9 cellular contexts compared by ENCODE assay signal in genomic region chr16:71537643-71538042, GRCh38. TPM values are rescaled to one million over a fixed set of nuclear protein-coding genes. Genes with fewer than 3 reads are reported as not detected.
DNase-seq lines count a peak whose midpoint lies in the region; ATAC-seq and TF ChIP-seq lines count a peak whose summit lies in the region.
"Had no signal": no experiment of that assay in that cellular context is flagged by ENCODE, and none has a peak within 500 bp of the region (broad histone marks: within the 10 kb centered on the region; RNA-seq: fewer than 3 reads in every experiment).

No MANE protein-coding gene starts in this region.

- H2BK12ac ChIP-seq in trophoblast cell (ENCODE audit: low read length), result no peak overlapping the region

- intact Hi-C loops in esophagus squamous epithelium (cut with DNase I), result no loop called here

- no peaks in the 10 kb centered on the region for H3K4me1 ChIP-seq in esophagus squamous epithelium
- no peaks in the 10 kb centered on the region for H3K4me1 ChIP-seq in trophoblast cell (ENCODE audit: control insufficient read depth in 1 of 2, insufficient read depth in 2 of 2, low read length in 2 of 2)
- no peaks in the 10 kb centered on the region for H3K4me1 ChIP-seq in gastroesophageal sphincter

- no peaks in the 10 kb centered on the region for H3K9me3 Mint-ChIP-seq in WTC11

- H3K23ac ChIP-seq in trophoblast cell (ENCODE audit: low read length), result no peak overlapping the region

- H3K4me3 ChIP-seq in NB4 (ENCODE audit: low read depth, low read length), result no peak overlapping the region
- H3K4me3 ChIP-seq in esophagus squamous epithelium, result no peak overlapping the region
- H3K4me3 ChIP-seq in trophoblast cell (ENCODE audit: low read depth, low read length), result no peak overlapping the region
- H3K4me3 ChIP-seq in gastroesophageal sphincter, result no peak overlapping the region

- H4K12ac ChIP-seq in trophoblast cell (ENCODE audit: low read depth, low read length), result no peak overlapping the region

- no peak for TF ChIP-seq EP300 in gastroesophageal sphincter (IDR thresholded peaks at IDR 0.05)

- no peak overlapping the region for H3K14ac ChIP-seq in trophoblast cell (ENCODE audit: low read length)

- H3K27me3 ChIP-seq in esophagus squamous epithelium (no peaks in the 10 kb centered on the region), trophoblast cell (ENCODE audit: insufficient read depth, low read length) (no peaks in the 10 kb centered on the region), gastroesophageal sphincter (no peaks in the 10 kb centered on the region)

- H3K18ac ChIP-seq in trophoblast cell (ENCODE audit: low read length), result no peak overlapping the region

- ATAC-seq in GM21381 (IDR thresholded peaks at IDR 0.05; ENCODE audit: unreplicated experiment), result peak; percentile 62
- peak; percentile 87 for ATAC-seq in WTC11
- no peak for ATAC-seq in gastroesophageal sphincter
- ATAC-seq in GM21576 (IDR thresholded peaks at IDR 0.05; ENCODE audit: unreplicated experiment), result no peak

- H3K36me3 Mint-ChIP-seq in WTC11, result no peaks in the 10 kb centered on the region

- DNase-seq in DMS153 (lab: John Stamatoyannopoulos, UW), result peak; percentile 16
- DNase-seq in NB4 (ENCODE audit: low read depth), result peak; percentile 68
- DNase-seq in WTC11 (ENCODE audit: low spot score), result peak; percentile 66
- DNase-seq in esophagus squamous epithelium (lab: John Stamatoyannopoulos, UW), result no peak
- DNase-seq in trophoblast cell, result peak; percentile 71 to 87

- H3K9me3 ChIP-seq in esophagus squamous epithelium (no peaks in the 10 kb centered on the region), trophoblast cell (ENCODE audit: insufficient read depth, low read depth, low read length) (no peaks in the 10 kb centered on the region), gastroesophageal sphincter (no peaks in the 10 kb centered on the region)

- H3K36me3 ChIP-seq in esophagus squamous epithelium (no peaks in the 10 kb centered on the region), trophoblast cell (ENCODE audit: control insufficient read depth in 1 of 2, insufficient read depth in 2 of 2, low read length in 2 of 2) (no peaks in the 10 kb centered on the region), gastroesophageal sphincter (no peaks in the 10 kb centered on the region)

- H3K4me2 ChIP-seq in trophoblast cell (ENCODE audit: low read length), result no peak overlapping the region

- H3K79me1 ChIP-seq in trophoblast cell (ENCODE audit: low read length), result no peaks in the 10 kb centered on the region

- POLR2A ChIA-PET in WTC11 (lab: Charles Lee), result no interaction called here

- H3K4me3 Mint-ChIP-seq in WTC11, result no peak overlapping the region

- TF ChIP-seq CTCF in NB4 (IDR thresholded peaks at IDR 0.05; ENCODE audit: low read depth, low read length) (peak; percentile 72), WTC11 (IDR thresholded peaks at IDR 0.05) (peak; percentile 51; the same call in 1 of the 2 replicates), esophagus squamous epithelium (IDR thresholded peaks at IDR 0.05) (peak in 5 of 6 experiments; percentile 29 to 60 (median 35)), gastroesophageal sphincter (IDR thresholded peaks at IDR 0.05) (peak in 1 of 4 experiments; percentile 31)

- WGBS in esophagus squamous epithelium, 2 donors, result 27 to 43% methylated on average over 2 to 3 of the region's 6 CpGs
- WGBS in trophoblast cell (ENCODE audit: extremely low coverage, insufficient coverage, insufficient read length), result no CpG with 5 or more reads among the region's 6 CpGs
- 44% methylated on average over 3 of the region's 6 CpGs; no CpG with 5 or more reads in 1 of the 2 donors for WGBS in gastroesophageal sphincter (ENCODE audit: low coverage in 1 of 2), 2 donors

- no peak overlapping the region for H3K27ac Mint-ChIP-seq in WTC11

- no peak overlapping the region for H2BK5ac ChIP-seq in trophoblast cell (ENCODE audit: low read depth, low read length, poor library complexity)

- no peak overlapping the region for H2AFZ ChIP-seq in trophoblast cell (ENCODE audit: insufficient read depth, low read length, poor library complexity)

- no peak overlapping the region for H3K4ac ChIP-seq in trophoblast cell (ENCODE audit: low read depth, low read length)

- H2AK5ac ChIP-seq in trophoblast cell (ENCODE audit: low read length), result no peak overlapping the region

- H2BK120ac ChIP-seq in trophoblast cell (ENCODE audit: insufficient read depth, low read length, poor library complexity), result no peak overlapping the region

- CTCF ChIA-PET in WTC11 (lab: Charles Lee), result interaction anchor here (0.9 to 3.6 kb wide), 5 partner anchors 38 to 115 kb away, joined by 3 to 17 read pairs (median 4); partner anchors contain the start of gene TAT

- H4K91ac ChIP-seq in trophoblast cell (ENCODE audit: low read depth, low read length), result no peak overlapping the region

- TF ChIP-seq POLR2A in NB4 (IDR thresholded peaks at IDR 0.05; ENCODE audit: extremely low read depth, insufficient read length), result no peak
- TF ChIP-seq POLR2A in esophagus squamous epithelium (IDR thresholded peaks at IDR 0.05), result no peak
- TF ChIP-seq POLR2A in gastroesophageal sphincter (IDR thresholded peaks at IDR 0.05), result no peak

- no peak overlapping the region for H4K8ac ChIP-seq in trophoblast cell (ENCODE audit: low read depth, low read length)

- no peak overlapping the region for H3K27ac ChIP-seq in esophagus squamous epithelium
- no peak overlapping the region for H3K27ac ChIP-seq in trophoblast cell (ENCODE audit: low read depth, low read length)
- H3K27ac ChIP-seq in gastroesophageal sphincter, result no peak overlapping the region

- H3K4me1 Mint-ChIP-seq in WTC11, result peaks cover 4% of the 10 kb centered on the region; the same call in 1 of the 2 replicates

- H3K27me3 Mint-ChIP-seq in WTC11 (ENCODE audit: low read depth), result no peaks in the 10 kb centered on the region

- H3K79me2 ChIP-seq in trophoblast cell (ENCODE audit: control insufficient read depth, insufficient read depth, low read length, poor library complexity), result no peaks in the 10 kb centered on the region

- H3K9ac ChIP-seq in trophoblast cell (ENCODE audit: low read length), result no peak overlapping the region

TF ChIP-seq in WTC11, 78 proteins besides CTCF, POLR2A, EP300 and RAD21:
- peak; percentile 34; the same call in 1 of the 2 replicates for TF ChIP-seq GABPB1 (CRISPR knock-in tag; IDR thresholded peaks at IDR 0.05)
- no peak for TF ChIP-seq FOXP1 (CRISPR knock-in tag; IDR thresholded peaks at IDR 0.05; ENCODE audit: borderline replicate concordance)
- TF ChIP-seq ZBTB21 (CRISPR knock-in tag; IDR thresholded peaks at IDR 0.05; ENCODE audit: borderline replicate concordance), result no peak
- TF ChIP-seq, protein P1, sequence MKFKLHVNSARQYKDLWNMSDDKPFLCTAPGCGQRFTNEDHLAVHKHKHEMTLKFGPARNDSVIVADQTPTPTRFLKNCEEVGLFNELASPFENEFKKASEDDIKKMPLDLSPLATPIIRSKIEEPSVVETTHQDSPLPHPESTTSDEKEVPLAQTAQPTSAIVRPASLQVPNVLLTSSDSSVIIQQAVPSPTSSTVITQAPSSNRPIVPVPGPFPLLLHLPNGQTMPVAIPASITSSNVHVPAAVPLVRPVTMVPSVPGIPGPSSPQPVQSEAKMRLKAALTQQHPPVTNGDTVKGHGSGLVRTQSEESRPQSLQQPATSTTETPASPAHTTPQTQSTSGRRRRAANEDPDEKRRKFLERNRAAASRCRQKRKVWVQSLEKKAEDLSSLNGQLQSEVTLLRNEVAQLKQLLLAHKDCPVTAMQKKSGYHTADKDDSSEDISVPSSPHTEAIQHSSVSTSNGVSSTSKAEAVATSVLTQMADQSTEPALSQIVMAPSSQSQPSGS (CRISPR knock-in tag; IDR thresholded peaks at IDR 0.05; ENCODE audit: borderline replicate concordance, low read depth), result no peak
- TF ChIP-seq NFYB (CRISPR knock-in tag; conservative IDR thresholded peaks at IDR 0.05; ENCODE audit: low read depth), result no peak

RNA-seq across cellular contexts. Expression of gene CHST4, which starts 11.4 kb away (rescaled TPM):
- 9.9 to 12.8 TPM (median 12.0 TPM) in 3 replicates for total RNA-seq in WTC11 (2021)
- 1 to 10 TPM in 1 of 4 donors, not detected in 3; 2.6 TPM for total RNA-seq in esophagus squamous epithelium
- 0.12 TPM in 2 replicates for polyA plus RNA-seq in trophoblast cell (2013)
- 1 to 10 TPM in 1 of 4 donors, under 1 TPM in 1, not detected in 2; 0.15 to 4.3 TPM for total RNA-seq in gastroesophageal sphincter
- total RNA-seq: T-helper 1 cell treated with Interleukin-12 subunit alpha and Interleukin-12 subunit beta and Interleukin-4 antibody, amounts not matched to agents 30 ng/mL and 1 ng/mL, for 36 hours had no signal

RNA-seq across cellular contexts. Expression of gene TAT, which starts 39.2 kb away (rescaled TPM):
- total RNA-seq in WTC11 (2021) (0.66 to 0.89 TPM (median 0.68 TPM) in 3 replicates), esophagus squamous epithelium (not detected), gastroesophageal sphincter (not detected)
- 0.04 and 0.06 TPM in 2 replicates for polyA plus RNA-seq in trophoblast cell (2013)
- total RNA-seq: T-helper 1 cell treated with Interleukin-12 subunit alpha and Interleukin-12 subunit beta and Interleukin-4 antibody, amounts not matched to agents 30 ng/mL and 1 ng/mL, for 36 hours had no signal

RNA-seq across cellular contexts. Expression of gene ZNF19, which starts 48.5 kb away (rescaled TPM):
- 3.3 to 4.3 TPM (median 3.5 TPM) in 3 replicates for total RNA-seq in WTC11 (2021)
- 1 to 10 TPM; 1.1 to 5.0 (median 1.7) TPM for total RNA-seq in esophagus squamous epithelium
- polyA plus RNA-seq in trophoblast cell (2013), result 1.3 and 1.5 TPM in 2 replicates
- 1 to 10 TPM; 2.2 to 7.6 (median 4.2) TPM for total RNA-seq in gastroesophageal sphincter

Comparison
In these comparisons a context has a peak if more than half of its experiments do, and no peak if none do; other contexts are left out.
1. ATAC-seq: peak in GM21381 (single experiment) and WTC11 (single experiment); none in gastroesophageal sphincter (single experiment) and GM21576 (single experiment).